In the genomic region with DNA sequence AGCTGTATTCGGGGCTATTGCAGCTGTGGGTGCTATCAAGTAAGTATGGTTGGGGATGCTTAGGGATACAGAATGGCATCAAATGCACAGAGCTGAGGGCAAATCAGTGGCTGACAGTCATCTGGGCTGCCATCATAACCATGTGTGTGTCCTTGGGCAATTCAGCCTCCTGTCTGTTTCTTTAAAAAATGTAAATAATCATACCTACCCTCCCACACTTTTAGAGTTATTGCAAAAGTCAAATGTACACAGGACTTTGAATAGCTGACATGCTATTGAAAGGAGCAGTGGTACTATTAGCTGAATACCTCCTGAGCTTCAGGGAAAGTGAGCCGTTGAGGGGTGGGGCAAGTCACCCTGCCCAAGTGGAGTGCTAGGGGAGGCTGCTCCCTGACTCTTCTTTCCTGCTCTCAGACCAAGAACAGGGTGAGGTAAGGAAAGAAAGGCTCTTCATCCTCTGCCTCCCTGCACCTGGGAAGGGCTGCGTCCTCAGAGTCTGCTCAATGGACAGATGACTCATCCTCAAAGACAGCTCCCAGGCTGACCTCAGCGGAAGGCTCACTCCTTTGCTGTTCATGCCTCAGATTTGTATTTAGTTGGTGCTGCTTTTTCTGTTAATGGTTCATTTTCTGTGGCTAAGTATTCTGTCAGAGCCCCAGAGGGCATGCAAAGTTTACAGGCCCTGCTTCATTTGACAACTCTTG, we compare ENCODE assay signal across 1 cellular context.
A peak's percentile ranks its signal among the peaks of the same experiment; 100 is the strongest.
TF ChIP-seq lines count a peak whose summit lies in the region.

No MANE protein-coding gene starts in this region.

TF ChIP-seq in HepG2, 621 proteins besides CTCF, POLR2A, EP300 and RAD21 (continued from another document and continues in another):
- TF ChIP-seq, protein P1, sequence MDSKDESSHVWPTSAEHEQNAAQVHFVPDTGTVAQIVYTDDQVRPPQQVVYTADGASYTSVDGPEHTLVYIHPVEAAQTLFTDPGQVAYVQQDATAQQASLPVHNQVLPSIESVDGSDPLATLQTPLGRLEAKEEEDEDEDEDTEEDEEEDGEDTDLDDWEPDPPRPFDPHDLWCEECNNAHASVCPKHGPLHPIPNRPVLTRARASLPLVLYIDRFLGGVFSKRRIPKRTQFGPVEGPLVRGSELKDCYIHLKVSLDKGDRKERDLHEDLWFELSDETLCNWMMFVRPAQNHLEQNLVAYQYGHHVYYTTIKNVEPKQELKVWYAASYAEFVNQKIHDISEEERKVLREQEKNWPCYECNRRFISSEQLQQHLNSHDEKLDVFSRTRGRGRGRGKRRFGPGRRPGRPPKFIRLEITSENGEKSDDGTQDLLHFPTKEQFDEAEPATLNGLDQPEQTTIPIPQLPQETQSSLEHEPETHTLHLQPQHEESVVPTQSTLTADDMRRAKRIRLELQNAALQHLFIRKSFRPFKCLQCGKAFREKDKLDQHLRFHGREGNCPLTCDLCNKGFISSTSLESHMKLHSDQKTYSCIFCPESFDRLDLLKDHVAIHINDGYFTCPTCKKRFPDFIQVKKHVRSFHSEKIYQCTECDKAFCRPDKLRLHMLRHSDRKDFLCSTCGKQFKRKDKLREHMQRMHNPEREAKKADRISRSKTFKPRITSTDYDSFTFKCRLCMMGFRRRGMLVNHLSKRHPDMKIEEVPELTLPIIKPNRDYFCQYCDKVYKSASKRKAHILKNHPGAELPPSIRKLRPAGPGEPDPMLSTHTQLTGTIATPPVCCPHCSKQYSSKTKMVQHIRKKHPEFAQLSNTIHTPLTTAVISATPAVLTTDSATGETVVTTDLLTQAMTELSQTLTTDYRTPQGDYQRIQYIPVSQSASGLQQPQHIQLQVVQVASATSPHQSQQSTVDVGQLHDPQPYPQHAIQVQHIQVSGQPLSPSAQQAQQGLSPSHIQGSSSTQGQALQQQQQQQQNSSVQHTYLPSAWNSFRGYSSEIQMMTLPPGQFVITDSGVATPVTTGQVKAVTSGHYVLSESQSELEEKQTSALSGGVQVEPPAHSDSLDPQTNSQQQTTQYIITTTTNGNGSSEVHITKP (CRISPR knock-in tag; IDR thresholded peaks at IDR 0.05; ENCODE audit: low read depth), result peak; percentile 72; the same call in 1 of the 2 replicates
- TF ChIP-seq ARNT2 (CRISPR knock-in tag; IDR thresholded peaks at IDR 0.05; ENCODE audit: low read depth), result peak; percentile 72; the same call in 1 of the 2 replicates
- no peak for TF ChIP-seq ETV6 (CRISPR knock-in tag; conservative IDR thresholded peaks at IDR 0.05)
- TF ChIP-seq CCDC6 (CRISPR knock-in tag; IDR thresholded peaks at IDR 0.05), result peak; percentile 85; the same call in 1 of the 2 replicates
- no peak for TF ChIP-seq ZFP90 (CRISPR knock-in tag; IDR thresholded peaks at IDR 0.05; ENCODE audit: borderline replicate concordance)
- TF ChIP-seq, protein P2, sequence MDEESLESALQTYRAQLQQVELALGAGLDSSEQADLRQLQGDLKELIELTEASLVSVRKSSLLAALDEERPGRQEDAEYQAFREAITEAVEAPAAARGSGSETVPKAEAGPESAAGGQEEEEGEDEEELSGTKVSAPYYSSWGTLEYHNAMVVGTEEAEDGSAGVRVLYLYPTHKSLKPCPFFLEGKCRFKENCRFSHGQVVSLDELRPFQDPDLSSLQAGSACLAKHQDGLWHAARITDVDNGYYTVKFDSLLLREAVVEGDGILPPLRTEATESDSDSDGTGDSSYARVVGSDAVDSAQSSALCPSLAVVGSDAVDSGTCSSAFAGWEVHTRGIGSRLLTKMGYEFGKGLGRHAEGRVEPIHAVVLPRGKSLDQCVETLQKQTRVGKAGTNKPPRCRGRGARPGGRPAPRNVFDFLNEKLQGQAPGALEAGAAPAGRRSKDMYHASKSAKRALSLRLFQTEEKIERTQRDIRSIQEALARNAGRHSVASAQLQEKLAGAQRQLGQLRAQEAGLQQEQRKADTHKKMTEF (CRISPR knock-in tag; IDR thresholded peaks at IDR 0.05), result peak; percentile 95
- TF ChIP-seq, protein P3, sequence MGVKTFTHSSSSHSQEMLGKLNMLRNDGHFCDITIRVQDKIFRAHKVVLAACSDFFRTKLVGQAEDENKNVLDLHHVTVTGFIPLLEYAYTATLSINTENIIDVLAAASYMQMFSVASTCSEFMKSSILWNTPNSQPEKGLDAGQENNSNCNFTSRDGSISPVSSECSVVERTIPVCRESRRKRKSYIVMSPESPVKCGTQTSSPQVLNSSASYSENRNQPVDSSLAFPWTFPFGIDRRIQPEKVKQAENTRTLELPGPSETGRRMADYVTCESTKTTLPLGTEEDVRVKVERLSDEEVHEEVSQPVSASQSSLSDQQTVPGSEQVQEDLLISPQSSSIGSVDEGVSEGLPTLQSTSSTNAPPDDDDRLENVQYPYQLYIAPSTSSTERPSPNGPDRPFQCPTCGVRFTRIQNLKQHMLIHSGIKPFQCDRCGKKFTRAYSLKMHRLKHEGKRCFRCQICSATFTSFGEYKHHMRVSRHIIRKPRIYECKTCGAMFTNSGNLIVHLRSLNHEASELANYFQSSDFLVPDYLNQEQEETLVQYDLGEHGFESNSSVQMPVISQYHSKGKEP (CRISPR knock-in tag; IDR thresholded peaks at IDR 0.05), result no peak
- TF ChIP-seq SATB2 (CRISPR knock-in tag; IDR thresholded peaks at IDR 0.05), result no peak
- no peak for TF ChIP-seq GPN1 (CRISPR knock-in tag; IDR thresholded peaks at IDR 0.05; ENCODE audit: borderline replicate concordance)
- TF ChIP-seq, protein P4, sequence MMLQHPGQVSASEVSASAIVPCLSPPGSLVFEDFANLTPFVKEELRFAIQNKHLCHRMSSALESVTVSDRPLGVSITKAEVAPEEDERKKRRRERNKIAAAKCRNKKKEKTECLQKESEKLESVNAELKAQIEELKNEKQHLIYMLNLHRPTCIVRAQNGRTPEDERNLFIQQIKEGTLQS (CRISPR knock-in tag; IDR thresholded peaks at IDR 0.05), result peak; percentile 93
- TF ChIP-seq ZNF629 (CRISPR knock-in tag; conservative IDR thresholded peaks at IDR 0.05), result 0 out of 2 replicates have a peak, but pooled peaks have one; percentile 8
- TF ChIP-seq, protein P5, sequence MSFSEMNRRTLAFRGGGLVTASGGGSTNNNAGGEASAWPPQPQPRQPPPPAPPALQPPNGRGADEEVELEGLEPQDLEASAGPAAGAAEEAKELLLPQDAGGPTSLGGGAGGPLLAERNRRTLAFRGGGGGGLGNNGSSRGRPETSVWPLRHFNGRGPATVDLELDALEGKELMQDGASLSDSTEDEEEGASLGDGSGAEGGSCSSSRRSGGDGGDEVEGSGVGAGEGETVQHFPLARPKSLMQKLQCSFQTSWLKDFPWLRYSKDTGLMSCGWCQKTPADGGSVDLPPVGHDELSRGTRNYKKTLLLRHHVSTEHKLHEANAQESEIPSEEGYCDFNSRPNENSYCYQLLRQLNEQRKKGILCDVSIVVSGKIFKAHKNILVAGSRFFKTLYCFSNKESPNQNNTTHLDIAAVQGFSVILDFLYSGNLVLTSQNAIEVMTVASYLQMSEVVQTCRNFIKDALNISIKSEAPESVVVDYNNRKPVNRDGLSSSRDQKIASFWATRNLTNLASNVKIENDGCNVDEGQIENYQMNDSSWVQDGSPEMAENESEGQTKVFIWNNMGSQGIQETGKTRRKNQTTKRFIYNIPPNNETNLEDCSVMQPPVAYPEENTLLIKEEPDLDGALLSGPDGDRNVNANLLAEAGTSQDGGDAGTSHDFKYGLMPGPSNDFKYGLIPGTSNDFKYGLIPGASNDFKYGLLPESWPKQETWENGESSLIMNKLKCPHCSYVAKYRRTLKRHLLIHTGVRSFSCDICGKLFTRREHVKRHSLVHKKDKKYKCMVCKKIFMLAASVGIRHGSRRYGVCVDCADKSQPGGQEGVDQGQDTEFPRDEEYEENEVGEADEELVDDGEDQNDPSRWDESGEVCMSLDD (CRISPR knock-in tag; IDR thresholded peaks at IDR 0.05; ENCODE audit: borderline replicate concordance), result no peak
- TF ChIP-seq, protein P6, sequence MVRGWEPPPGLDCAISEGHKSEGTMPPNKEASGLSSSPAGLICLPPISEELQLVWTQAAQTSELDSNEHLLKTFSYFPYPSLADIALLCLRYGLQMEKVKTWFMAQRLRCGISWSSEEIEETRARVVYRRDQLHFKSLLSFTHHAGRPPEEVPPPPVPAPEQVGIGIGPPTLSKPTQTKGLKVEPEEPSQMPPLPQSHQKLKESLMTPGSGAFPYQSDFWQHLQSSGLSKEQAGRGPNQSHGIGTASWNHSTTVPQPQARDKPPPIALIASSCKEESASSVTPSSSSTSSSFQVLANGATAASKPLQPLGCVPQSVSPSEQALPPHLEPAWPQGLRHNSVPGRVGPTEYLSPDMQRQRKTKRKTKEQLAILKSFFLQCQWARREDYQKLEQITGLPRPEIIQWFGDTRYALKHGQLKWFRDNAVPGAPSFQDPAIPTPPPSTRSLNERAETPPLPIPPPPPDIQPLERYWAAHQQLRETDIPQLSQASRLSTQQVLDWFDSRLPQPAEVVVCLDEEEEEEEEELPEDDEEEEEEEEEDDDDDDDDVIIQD (CRISPR knock-in tag; IDR thresholded peaks at IDR 0.05; ENCODE audit: low read depth), result peak; percentile 29; the same call in 1 of the 2 replicates
- no peak for TF ChIP-seq ZNF460 (CRISPR knock-in tag; IDR thresholded peaks at IDR 0.05; ENCODE audit: borderline replicate concordance)
- peak; percentile 78 for TF ChIP-seq POGZ (CRISPR knock-in tag; IDR thresholded peaks at IDR 0.05)
- 0 out of 2 replicates have a peak, but pooled peaks have one; percentile 46 for TF ChIP-seq THYN1 (CRISPR knock-in tag; IDR thresholded peaks at IDR 0.05; ENCODE audit: borderline replicate concordance, low read depth)
- no peak for TF ChIP-seq RBM22 (optimal IDR thresholded peaks at IDR 0.05; ENCODE audit: low read length)
- TF ChIP-seq AKAP8 (CRISPR knock-in tag; IDR thresholded peaks at IDR 0.05), result no peak
- no peak for TF ChIP-seq JARID2 (CRISPR knock-in tag; IDR thresholded peaks at IDR 0.05; ENCODE audit: insufficient replicate concordance)
- TF ChIP-seq, protein P7, sequence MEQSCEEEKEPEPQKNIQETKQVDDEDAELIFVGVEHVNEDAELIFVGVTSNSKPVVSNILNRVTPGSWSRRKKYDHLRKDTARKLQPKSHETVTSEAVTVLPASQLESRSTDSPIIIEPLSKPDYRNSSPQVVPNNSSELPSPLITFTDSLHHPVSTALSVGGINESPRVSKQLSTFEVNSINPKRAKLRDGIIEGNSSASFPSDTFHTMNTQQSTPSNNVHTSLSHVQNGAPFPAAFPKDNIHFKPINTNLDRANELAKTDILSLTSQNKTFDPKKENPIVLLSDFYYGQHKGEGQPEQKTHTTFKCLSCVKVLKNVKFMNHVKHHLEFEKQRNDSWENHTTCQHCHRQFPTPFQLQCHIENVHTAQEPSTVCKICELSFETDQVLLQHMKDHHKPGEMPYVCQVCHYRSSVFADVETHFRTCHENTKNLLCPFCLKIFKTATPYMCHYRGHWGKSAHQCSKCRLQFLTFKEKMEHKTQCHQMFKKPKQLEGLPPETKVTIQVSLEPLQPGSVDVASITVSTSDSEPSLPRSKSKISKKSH (CRISPR knock-in tag; IDR thresholded peaks at IDR 0.05; ENCODE audit: borderline replicate concordance), result no peak
- TF ChIP-seq TBX2 (CRISPR knock-in tag; IDR thresholded peaks at IDR 0.05; ENCODE audit: borderline replicate concordance), result peak; percentile 87
- no peak for TF ChIP-seq ATM (IDR thresholded peaks at IDR 0.05; ENCODE audit: borderline replicate concordance)
- no peak for TF ChIP-seq MTF1 (CRISPR knock-in tag; IDR thresholded peaks at IDR 0.05)
- TF ChIP-seq, protein P8, sequence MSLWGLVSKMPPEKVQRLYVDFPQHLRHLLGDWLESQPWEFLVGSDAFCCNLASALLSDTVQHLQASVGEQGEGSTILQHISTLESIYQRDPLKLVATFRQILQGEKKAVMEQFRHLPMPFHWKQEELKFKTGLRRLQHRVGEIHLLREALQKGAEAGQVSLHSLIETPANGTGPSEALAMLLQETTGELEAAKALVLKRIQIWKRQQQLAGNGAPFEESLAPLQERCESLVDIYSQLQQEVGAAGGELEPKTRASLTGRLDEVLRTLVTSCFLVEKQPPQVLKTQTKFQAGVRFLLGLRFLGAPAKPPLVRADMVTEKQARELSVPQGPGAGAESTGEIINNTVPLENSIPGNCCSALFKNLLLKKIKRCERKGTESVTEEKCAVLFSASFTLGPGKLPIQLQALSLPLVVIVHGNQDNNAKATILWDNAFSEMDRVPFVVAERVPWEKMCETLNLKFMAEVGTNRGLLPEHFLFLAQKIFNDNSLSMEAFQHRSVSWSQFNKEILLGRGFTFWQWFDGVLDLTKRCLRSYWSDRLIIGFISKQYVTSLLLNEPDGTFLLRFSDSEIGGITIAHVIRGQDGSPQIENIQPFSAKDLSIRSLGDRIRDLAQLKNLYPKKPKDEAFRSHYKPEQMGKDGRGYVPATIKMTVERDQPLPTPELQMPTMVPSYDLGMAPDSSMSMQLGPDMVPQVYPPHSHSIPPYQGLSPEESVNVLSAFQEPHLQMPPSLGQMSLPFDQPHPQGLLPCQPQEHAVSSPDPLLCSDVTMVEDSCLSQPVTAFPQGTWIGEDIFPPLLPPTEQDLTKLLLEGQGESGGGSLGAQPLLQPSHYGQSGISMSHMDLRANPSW (CRISPR knock-in tag; IDR thresholded peaks at IDR 0.05; ENCODE audit: borderline replicate concordance), result no peak; the same call in 1 of the 2 replicates
- no peak for TF ChIP-seq ZC3H4 (CRISPR knock-in tag; IDR thresholded peaks at IDR 0.05; ENCODE audit: borderline replicate concordance)
- no peak for TF ChIP-seq MAFF (IDR thresholded peaks at IDR 0.05; ENCODE audit: low read depth, low read length)
- TF ChIP-seq, protein P9, sequence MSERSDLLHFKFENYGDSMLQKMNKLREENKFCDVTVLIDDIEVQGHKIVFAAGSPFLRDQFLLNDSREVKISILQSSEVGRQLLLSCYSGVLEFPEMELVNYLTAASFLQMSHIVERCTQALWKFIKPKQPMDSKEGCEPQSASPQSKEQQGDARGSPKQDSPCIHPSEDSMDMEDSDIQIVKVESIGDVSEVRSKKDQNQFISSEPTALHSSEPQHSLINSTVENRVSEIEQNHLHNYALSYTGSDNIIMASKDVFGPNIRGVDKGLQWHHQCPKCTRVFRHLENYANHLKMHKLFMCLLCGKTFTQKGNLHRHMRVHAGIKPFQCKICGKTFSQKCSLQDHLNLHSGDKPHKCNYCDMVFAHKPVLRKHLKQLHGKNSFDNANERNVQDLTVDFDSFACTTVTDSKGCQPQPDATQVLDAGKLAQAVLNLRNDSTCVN (CRISPR knock-in tag; IDR thresholded peaks at IDR 0.05; ENCODE audit: borderline replicate concordance), result no peak
- TF ChIP-seq ZNF615 (CRISPR knock-in tag; IDR thresholded peaks at IDR 0.05; ENCODE audit: borderline replicate concordance), result 0 out of 2 replicates have a peak, but pooled peaks have one; percentile 79
- no peak for TF ChIP-seq SP4 (CRISPR knock-in tag; IDR thresholded peaks at IDR 0.05)
- TF ChIP-seq BRD4 (CRISPR knock-in tag; IDR thresholded peaks at IDR 0.05), result no peak
- no peak for TF ChIP-seq ELF1 (CRISPR knock-in tag; IDR thresholded peaks at IDR 0.05)
- no peak for TF ChIP-seq PHF8 (CRISPR knock-in tag; IDR thresholded peaks at IDR 0.05)
- TF ChIP-seq ARNT (IDR thresholded peaks at IDR 0.05), result no peak
- no peak; the same call in 1 of the 2 replicates for TF ChIP-seq YEATS2 (CRISPR knock-in tag; IDR thresholded peaks at IDR 0.05; ENCODE audit: borderline replicate concordance)
- no peak for TF ChIP-seq ZNF766 (CRISPR knock-in tag; IDR thresholded peaks at IDR 0.05; ENCODE audit: borderline replicate concordance)
- no peak for TF ChIP-seq SOX6 (IDR thresholded peaks at IDR 0.05)
- TF ChIP-seq SOX6 (CRISPR knock-in tag; IDR thresholded peaks at IDR 0.05), result peak; percentile 92
- TF ChIP-seq, protein P10, sequence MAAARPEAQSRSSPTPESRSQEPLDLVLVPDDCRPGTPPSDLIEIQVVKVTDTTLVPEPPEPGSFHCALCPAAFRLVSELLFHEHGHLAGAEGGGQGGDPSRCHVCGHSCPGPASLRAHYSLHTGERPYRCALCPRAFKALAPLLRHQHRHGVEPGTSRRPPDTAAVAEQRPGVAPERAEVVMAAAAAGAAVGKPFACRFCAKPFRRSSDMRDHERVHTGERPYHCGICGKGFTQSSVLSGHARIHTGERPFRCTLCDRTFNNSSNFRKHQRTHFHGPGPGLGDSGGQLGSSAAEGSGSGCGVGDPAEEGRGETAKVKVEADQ (CRISPR knock-in tag; IDR thresholded peaks at IDR 0.05; ENCODE audit: borderline replicate concordance), result peak; percentile 74; the same call in 1 of the 2 replicates
